ENCODE assay signal across 25 cellular contexts in the genomic region with DNA sequence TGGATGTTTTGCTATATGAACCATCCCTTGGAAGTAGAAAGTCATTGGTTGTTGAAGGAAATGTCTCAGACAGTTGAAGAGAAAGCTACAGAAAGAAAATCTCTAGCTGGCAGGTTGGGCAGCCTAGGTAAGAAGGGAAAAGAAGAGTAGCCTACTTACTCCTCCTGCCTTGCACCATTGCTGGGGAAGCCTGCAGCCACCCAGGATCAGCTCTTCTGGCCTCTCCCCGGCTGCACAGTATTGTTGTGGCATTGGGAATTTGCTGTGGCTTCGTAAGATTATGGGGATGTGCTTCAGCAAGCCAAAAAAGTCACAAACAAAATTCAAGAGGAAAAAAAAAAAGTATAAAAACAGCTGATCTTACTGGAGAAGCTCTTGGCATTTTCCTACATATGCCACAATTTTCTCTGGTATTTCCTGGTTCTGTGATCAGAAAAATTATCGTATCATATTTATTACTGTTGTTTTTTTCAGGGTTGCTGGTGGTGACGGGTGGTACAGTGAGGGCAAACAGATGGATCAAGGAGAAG.
A peak's percentile ranks its signal among the peaks of the same experiment; 100 is the strongest.
DNase-seq lines count a peak whose midpoint lies in the region; ATAC-seq and TF ChIP-seq lines count a peak whose summit lies in the region.
"Had no signal": no experiment of that assay in that cellular context is flagged by ENCODE, and none has a peak within 500 bp of the region (broad histone marks: within the 10 kb centered on the region; RNA-seq: fewer than 3 reads in every experiment).

No MANE protein-coding gene starts in this region.

- H3K27ac ChIP-seq in left ventricle myocardium inferior (replicated peaks) (peak overlapping the region; percentile 34), vagina (peak overlapping the region; percentile 79)
- H3K27ac ChIP-seq: stomach had no signal

- intact Hi-C loops in left ventricle myocardium inferior (cut with micrococcal nuclease) = no loop called here
- intact Hi-C loops in left ventricle myocardium superior (cut with micrococcal nuclease) = no loop called here
- intact Hi-C loops in vagina (cut with DNase I) = no loop called here

- no peaks in the 10 kb centered on the region for H3K9me3 Mint-ChIP-seq in brain
- H3K9me3 Mint-ChIP-seq: activated T-cell treated with anti-CD3 and anti-CD28 coated beads, Interleukin-2, amount 50 U/mL, for 24 hours; CD4-positive, CD25-positive, alpha-beta regulatory T cell; dendritic cell treated with granulocyte-macrophage colony-stimulating factor and Interleukin-4, amounts not matched to agents 40 ng/mL and 50 ng/mL, for 4 days; immature natural killer cell; neural crest cell had no signal

- peak overlapping the region in 4 of 5 experiments; percentile 47 to 81 (median 63) for H3K4me3 Mint-ChIP-seq in brain
- H3K4me3 Mint-ChIP-seq: activated T-cell treated with anti-CD3 and anti-CD28 coated beads, Interleukin-2, amount 50 U/mL, for 24 hours; CD4-positive, CD25-positive, alpha-beta regulatory T cell; dendritic cell treated with granulocyte-macrophage colony-stimulating factor and Interleukin-4, amounts not matched to agents 40 ng/mL and 50 ng/mL, for 4 days; immature natural killer cell; neural crest cell had no signal

- H3K4me1 ChIP-seq in left ventricle myocardium inferior = peaks cover 98% of the 10 kb centered on the region
- peaks cover 34% of the 10 kb centered on the region for H3K4me1 ChIP-seq in vagina

- ATAC-seq in left ventricle myocardium superior (no peak), GM18517 (IDR thresholded peaks at IDR 0.05; ENCODE audit: unreplicated experiment) (no peak)
- ATAC-seq: body of pancreas, esophagus mucosa had no signal

- H3K4me3 ChIP-seq in left ventricle myocardium inferior = no peak overlapping the region
- no peak overlapping the region for H3K4me3 ChIP-seq in vagina
- H3K4me3 ChIP-seq: body of pancreas, stomach had no signal

- TF ChIP-seq CTCF in left ventricle myocardium inferior (IDR thresholded peaks at IDR 0.05; ENCODE audit: borderline replicate concordance) (no peak), brain (conservative IDR thresholded peaks at IDR 0.05) (no peak), vagina (IDR thresholded peaks at IDR 0.05) (no peak)

- no peaks in the 10 kb centered on the region for H3K36me3 Mint-ChIP-seq in brain
- H3K36me3 Mint-ChIP-seq: CD4-positive, CD25-positive, alpha-beta regulatory T cell; immature natural killer cell had no signal

- H3K27ac Mint-ChIP-seq in brain = peak overlapping the region in 4 of 5 experiments; percentile 77 to 99 (median 82)
- H3K27ac Mint-ChIP-seq: activated T-cell treated with anti-CD3 and anti-CD28 coated beads, Interleukin-2, amount 50 U/mL, for 24 hours; CD4-positive, CD25-positive, alpha-beta regulatory T cell; dendritic cell treated with granulocyte-macrophage colony-stimulating factor and Interleukin-4, amounts not matched to agents 40 ng/mL and 50 ng/mL, for 4 days; immature natural killer cell had no signal

- DNase-seq in left ventricle myocardium inferior (no peak), left ventricle myocardium superior (no peak), medulla oblongata (ENCODE audit: extremely low spot score) (peak; percentile 46), vagina (ENCODE audit: extremely low spot score in 2 of 2) (no peak), ureter (ENCODE audit: low spot score) (no peak), NCI-H2081 (lab: John Stamatoyannopoulos, UW) (no peak)
- DNase-seq: ACHN; activated naive CD4-positive, alpha-beta T cell treated with anti-CD3 and anti-CD28 coated beads, Interleukin-2, amount 50 U/mL, for 16 hours; activated T-cell treated with anti-CD3 and anti-CD28 coated beads, Interleukin-2, amount 50 U/mL, for 24 hours; body of pancreas; CD4-positive, CD25-positive, alpha-beta regulatory T cell; DMS53; immature natural killer cell; IMR-90; MV-4-11; NCI-H2081 treated with DMSO at 0.1 percent for 48 hours; NCI-H82; retina; stomach; SW 1271 had no signal

- H3K4me1 Mint-ChIP-seq in brain = peaks cover 86% of the 10 kb centered on the region

- no peaks in the 10 kb centered on the region for H3K27me3 ChIP-seq in left ventricle myocardium inferior (ENCODE audit: low read depth)
- no peaks in the 10 kb centered on the region for H3K27me3 ChIP-seq in vagina
- H3K27me3 ChIP-seq: body of pancreas, stomach had no signal

- TF ChIP-seq POLR2A in vagina (IDR thresholded peaks at IDR 0.05) = no peak

- no peaks in the 10 kb centered on the region for H3K27me3 Mint-ChIP-seq in brain
- H3K27me3 Mint-ChIP-seq: activated T-cell treated with anti-CD3 and anti-CD28 coated beads, Interleukin-2, amount 50 U/mL, for 24 hours; dendritic cell treated with granulocyte-macrophage colony-stimulating factor and Interleukin-4, amounts not matched to agents 40 ng/mL and 50 ng/mL, for 4 days had no signal

- H3K36me3 ChIP-seq in left ventricle myocardium inferior = no peaks in the 10 kb centered on the region
- H3K36me3 ChIP-seq in vagina = no peaks in the 10 kb centered on the region
- H3K36me3 ChIP-seq: stomach had no signal

- no peaks in the 10 kb centered on the region for H3K9me3 ChIP-seq in left ventricle myocardium inferior (replicated peaks)
- H3K9me3 ChIP-seq in vagina = no peaks in the 10 kb centered on the region
- H3K9me3 ChIP-seq: body of pancreas, stomach had no signal
